Comparison of ENCODE assay signal across 15 cellular contexts in genomic region chr11:6523253-6523652, GRCh38. TPM values are rescaled to one million over a fixed set of nuclear protein-coding genes. Genes with fewer than 3 reads are reported as not detected.
DNase-seq lines count a peak whose midpoint lies in the region; ATAC-seq and TF ChIP-seq lines count a peak whose summit lies in the region.
"Had no signal": no experiment of that assay in that cellular context is flagged by ENCODE, and none has a peak within 500 bp of the region (broad histone marks: within the 10 kb centered on the region; RNA-seq: fewer than 3 reads in every experiment).

No MANE protein-coding gene starts in this region.

- no peak overlapping the region for H3K4me3 Mint-ChIP-seq in activated CD8-positive, alpha-beta T cell treated with anti-CD3 and anti-CD28 coated beads for 36 hours
- no peak overlapping the region for H3K4me3 Mint-ChIP-seq in activated CD8-positive, alpha-beta T cell treated with anti-CD3 and anti-CD28 coated beads, Interleukin-2, amount 10 ng/mL, durations not matched to agents 7 days and 5 days

- peaks cover 43% of the 10 kb centered on the region for H3K36me3 Mint-ChIP-seq in activated CD8-positive, alpha-beta T cell treated with anti-CD3 and anti-CD28 coated beads for 36 hours (ENCODE audit: low read depth)
- peaks cover 38% of the 10 kb centered on the region for H3K36me3 Mint-ChIP-seq in activated CD8-positive, alpha-beta T cell treated with anti-CD3 and anti-CD28 coated beads, Interleukin-2, amount 10 ng/mL, durations not matched to agents 7 days and 5 days (ENCODE audit: low read depth)

- peak overlapping the region; percentile 40 for H3K27ac Mint-ChIP-seq in activated CD8-positive, alpha-beta T cell treated with anti-CD3 and anti-CD28 coated beads for 36 hours
- H3K27ac Mint-ChIP-seq in activated CD8-positive, alpha-beta T cell treated with anti-CD3 and anti-CD28 coated beads, Interleukin-2, amount 10 ng/mL, durations not matched to agents 7 days and 5 days = no peak overlapping the region

- H3K4me1 Mint-ChIP-seq in activated CD8-positive, alpha-beta T cell treated with anti-CD3 and anti-CD28 coated beads for 36 hours (ENCODE audit: low read depth) = peaks cover 46% of the 10 kb centered on the region
- H3K4me1 Mint-ChIP-seq in activated CD8-positive, alpha-beta T cell treated with anti-CD3 and anti-CD28 coated beads, Interleukin-2, amount 10 ng/mL, durations not matched to agents 7 days and 5 days (ENCODE audit: low read depth) = peaks cover 39% of the 10 kb centered on the region

- H3K27me3 Mint-ChIP-seq in activated CD8-positive, alpha-beta T cell treated with anti-CD3 and anti-CD28 coated beads for 36 hours = no peaks in the 10 kb centered on the region
- H3K27me3 Mint-ChIP-seq in activated CD8-positive, alpha-beta T cell treated with anti-CD3 and anti-CD28 coated beads, Interleukin-2, amount 10 ng/mL, durations not matched to agents 7 days and 5 days (ENCODE audit: low read depth) = no peaks in the 10 kb centered on the region

- ATAC-seq in activated CD8-positive, alpha-beta T cell treated with anti-CD3 and anti-CD28 coated beads for 36 hours = peak; percentile 68
- ATAC-seq in activated CD8-positive, alpha-beta T cell treated with anti-CD3 and anti-CD28 coated beads, Interleukin-2, amount 10 ng/mL, durations not matched to agents 7 days and 5 days = no peak
- no peak for ATAC-seq in HG03159 (IDR thresholded peaks at IDR 0.05; ENCODE audit: unreplicated experiment)

- no peak for DNase-seq in activated CD8-positive, alpha-beta T cell treated with anti-CD3 and anti-CD28 coated beads for 36 hours
- DNase-seq in activated CD8-positive, alpha-beta T cell treated with anti-CD3 and anti-CD28 coated beads, Interleukin-2, amount 10 ng/mL, durations not matched to agents 7 days and 5 days = no peak
- DNase-seq in RPMI7951 (ENCODE audit: low read depth) (peak; percentile 21), dermis blood vessel endothelial cell (peak; percentile 52), retinal pigment epithelial cell (ENCODE audit: low read depth) (peak; percentile 17), DMS79 (lab: John Stamatoyannopoulos, UW) (no peak), COR-L47 (lab: John Stamatoyannopoulos, UW) (no peak)
- DNase-seq: activated CD4-positive, alpha-beta T cell treated with anti-CD3 and anti-CD28 coated beads, Interleukin-2, amount 50 U/mL, for 1 hour; aorta; DMS79 treated with DMSO at 0.1 percent for 48 hours; NCI-H1105; NCI-H69; sigmoid colon; tibial artery had no signal

- TF ChIP-seq CTCF in activated CD8-positive, alpha-beta T cell treated with anti-CD3 and anti-CD28 coated beads for 36 hours (IDR thresholded peaks at IDR 0.05) = no peak
- TF ChIP-seq CTCF in retinal pigment epithelial cell (conservative IDR thresholded peaks at IDR 0.05; ENCODE audit: low read depth, low read length) = no peak

- intact Hi-C loops in activated CD8-positive, alpha-beta T cell treated with anti-CD3 and anti-CD28 coated beads for 36 hours (cut with micrococcal nuclease) = no loop called here

- CTCF ChIA-PET in activated CD8-positive, alpha-beta T cell treated with anti-CD3 and anti-CD28 coated beads for 36 hours (lab: Charles Lee) = interaction anchor here (0.9 to 3.3 kb wide), 7 partner anchors 8 to 160 kb away, joined by 3 to 12 read pairs (median 4); partner anchors contain the start of gene MRPL17
- CTCF ChIA-PET in activated CD8-positive, alpha-beta T cell treated with anti-CD3 and anti-CD28 coated beads, Interleukin-2, amount 10 ng/mL, durations not matched to agents 7 days and 5 days (lab: Charles Lee) = interaction anchor here (1.0 to 4.3 kb wide), 6 partner anchors 8 to 160 kb away, joined by 3 to 37 read pairs (median 12); partner anchors contain the start of genes MRPL17 and TAF10

- POLR2A ChIA-PET in activated CD8-positive, alpha-beta T cell treated with anti-CD3 and anti-CD28 coated beads for 36 hours (lab: Charles Lee) = interaction anchor here (0.7 to 2.6 kb wide), 3 partner anchors 10 to 42 kb away, joined by 3 to 8 read pairs (median 3); partner anchors contain the start of genes ARFIP2 and TIMM10B
- POLR2A ChIA-PET in activated CD8-positive, alpha-beta T cell treated with anti-CD3 and anti-CD28 coated beads, Interleukin-2, amount 10 ng/mL, durations not matched to agents 7 days and 5 days (lab: Charles Lee) = no interaction called here

- no peaks in the 10 kb centered on the region for H3K9me3 Mint-ChIP-seq in activated CD8-positive, alpha-beta T cell treated with anti-CD3 and anti-CD28 coated beads for 36 hours
- no peaks in the 10 kb centered on the region for H3K9me3 Mint-ChIP-seq in activated CD8-positive, alpha-beta T cell treated with anti-CD3 and anti-CD28 coated beads, Interleukin-2, amount 10 ng/mL, durations not matched to agents 7 days and 5 days (ENCODE audit: insufficient read depth)

- no peak overlapping the region for H3K4me3 ChIP-seq in retinal pigment epithelial cell (ENCODE audit: low read length)
- H3K4me3 ChIP-seq: sigmoid colon, tibial artery had no signal

RNA-seq across cellular contexts. Expression of gene DNHD1, which starts 26.2 kb away (rescaled TPM):
- total RNA-seq in activated CD8-positive, alpha-beta T cell treated with anti-CD3 and anti-CD28 coated beads for 36 hours = 10 to 100 TPM; 27.5 to 28.2 TPM
- total RNA-seq in activated CD8-positive, alpha-beta T cell treated with anti-CD3 and anti-CD28 coated beads, Interleukin-2, amount 10 ng/mL, durations not matched to agents 7 days and 5 days = 10 to 100 TPM; 17.8 to 18.5 TPM
- total RNA-seq in RPMI7951 (2014; rRNA removed; shearing (Covaris generic)) = 1.5 and 1.7 TPM in 2 replicates
- total RNA-seq in dermis blood vessel endothelial cell = 2.6 and 5.1 TPM in 2 replicates

RNA-seq across cellular contexts. Expression of gene TIMM10B, which starts 42.0 kb away (rescaled TPM):
- total RNA-seq in activated CD8-positive, alpha-beta T cell treated with anti-CD3 and anti-CD28 coated beads for 36 hours = 10 to 100 TPM; 40.6 to 43.0 TPM
- 10 to 100 TPM; 34.1 to 35.4 TPM for total RNA-seq in activated CD8-positive, alpha-beta T cell treated with anti-CD3 and anti-CD28 coated beads, Interleukin-2, amount 10 ng/mL, durations not matched to agents 7 days and 5 days
- total RNA-seq in RPMI7951 (2014; rRNA removed; shearing (Covaris generic)) = 26.2 and 30.7 TPM in 2 replicates
- 26.4 and 32.5 TPM in 2 replicates for total RNA-seq in dermis blood vessel endothelial cell

RNA-seq across cellular contexts. Expression of gene ARFIP2, which starts 42.1 kb away (rescaled TPM):
- 10 to 100 TPM; 36.9 to 38.3 TPM for total RNA-seq in activated CD8-positive, alpha-beta T cell treated with anti-CD3 and anti-CD28 coated beads for 36 hours
- 10 to 100 TPM; 38.6 to 39.8 TPM for total RNA-seq in activated CD8-positive, alpha-beta T cell treated with anti-CD3 and anti-CD28 coated beads, Interleukin-2, amount 10 ng/mL, durations not matched to agents 7 days and 5 days
- total RNA-seq in RPMI7951 (2014; rRNA removed; shearing (Covaris generic)) = 52.5 and 54.5 TPM in 2 replicates
- total RNA-seq in dermis blood vessel endothelial cell = 46.6 and 47.0 TPM in 2 replicates

RNA-seq across cellular contexts. Expression of gene TRIM3, which starts 49.5 kb away (rescaled TPM):
- 1 to 10 TPM; 4.4 to 5.5 TPM for total RNA-seq in activated CD8-positive, alpha-beta T cell treated with anti-CD3 and anti-CD28 coated beads for 36 hours
- total RNA-seq in activated CD8-positive, alpha-beta T cell treated with anti-CD3 and anti-CD28 coated beads, Interleukin-2, amount 10 ng/mL, durations not matched to agents 7 days and 5 days = 1 to 10 TPM; 5.7 to 7.5 TPM
- 11.3 and 12.2 TPM in 2 replicates for total RNA-seq in RPMI7951 (2014; rRNA removed; shearing (Covaris generic))
- total RNA-seq in dermis blood vessel endothelial cell = 18.4 and 19.8 TPM in 2 replicates

Comparison
In these comparisons a context has a peak if more than half of its experiments do, and no peak if none do; other contexts are left out.
1. DNase-seq: peak in RPMI7951 (single experiment), dermis blood vessel endothelial cell (single experiment) and retinal pigment epithelial cell (single experiment); none in activated CD8-positive, alpha-beta T cell treated with anti-CD3 and anti-CD28 coated beads for 36 hours (single experiment), activated CD8-positive, alpha-beta T cell treated with anti-CD3 and anti-CD28 coated beads, Interleukin-2, amount 10 ng/mL, durations not matched to agents 7 days and 5 days (single experiment), DMS79 (single experiment) and COR-L47 (single experiment).